8 cellular contexts compared by ENCODE assay signal in the genomic region with DNA sequence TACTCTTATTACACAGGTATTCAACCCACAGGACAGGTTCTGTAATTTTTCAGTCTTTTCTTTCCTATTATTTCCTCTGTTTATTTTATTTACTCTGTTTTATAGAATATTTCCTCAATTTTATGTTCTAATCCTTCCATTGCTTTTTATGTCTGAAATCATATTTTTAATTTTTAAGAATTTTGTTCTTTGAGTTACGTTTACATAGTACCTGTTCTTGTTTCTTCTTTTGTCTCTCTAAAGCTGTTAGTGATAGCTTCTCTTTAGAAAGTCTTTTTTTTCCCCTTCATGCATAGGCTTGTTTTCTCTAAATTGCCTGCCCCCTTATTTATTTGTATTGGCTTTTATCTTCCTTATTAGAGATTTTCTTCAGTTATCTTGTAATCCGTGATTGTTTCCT.
"Had no signal": no experiment of that assay in that cellular context is flagged by ENCODE, and none has a peak within 500 bp of the region (broad histone marks: within the 10 kb centered on the region; RNA-seq: fewer than 3 reads in every experiment).

No MANE protein-coding gene starts in this region.

- H3K4me3 ChIP-seq: K562 had no signal

- FAIRE-seq: HepG2, HTR-8/SVneo, K562 had no signal

- H3K4me1 Mint-ChIP-seq: IgD-negative memory B cell had no signal

- H3K27me3 Mint-ChIP-seq: IgD-negative memory B cell had no signal

- H3K4me3 Mint-ChIP-seq: IgD-negative memory B cell had no signal

- H3K27ac ChIP-seq: HL-60 had no signal

- DNase-seq: IMR-90, KBM-7, KG1 had no signal
